32 cellular contexts compared by ENCODE assay signal in the genomic region with DNA sequence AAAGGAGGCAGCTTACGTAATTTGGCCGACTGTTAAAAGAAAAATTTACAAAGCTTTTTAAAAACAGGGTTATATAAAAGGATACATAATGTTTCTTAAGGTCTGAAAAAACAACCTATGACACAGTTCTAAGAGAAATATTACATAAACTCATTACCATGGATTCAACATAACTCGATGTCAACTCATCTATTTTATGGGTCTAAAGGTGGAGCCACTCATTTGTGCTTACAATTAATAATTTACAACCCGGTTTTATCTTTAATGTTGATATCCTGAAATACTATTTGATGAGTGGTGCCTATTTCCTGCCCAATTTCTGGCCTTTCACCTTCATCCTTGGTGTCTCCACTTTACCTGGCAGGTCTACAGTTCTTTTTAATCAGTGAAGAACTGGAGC.
"Had no signal": no experiment of that assay in that cellular context is flagged by ENCODE, and none has a peak within 500 bp of the region (broad histone marks: within the 10 kb centered on the region; RNA-seq: fewer than 3 reads in every experiment).

No MANE protein-coding gene starts in this region.

- H3K9ac ChIP-seq: KMS-11 had no signal

- H3K4me3 ChIP-seq: cardiac muscle cell, PC-9 had no signal

- H3K4me3 Mint-ChIP-seq: activated B cell treated with CpG ODN at 0.5 μM for 24 hours; activated CD4-positive, alpha-beta memory T cell treated with anti-CD3 and anti-CD28 coated beads for 36 hours; activated CD8-positive, alpha-beta memory T cell treated with anti-CD3 and anti-CD28 coated beads, Interleukin-2, amount 10 ng/mL, durations not matched to agents 7 days and 5 days; activated naive CD4-positive, alpha-beta T cell treated with anti-CD3 and anti-CD28 coated beads, Interleukin-2, amount 10 ng/mL, durations not matched to agents 7 days and 5 days; activated naive CD8-positive, alpha-beta T cell treated with anti-CD3 and anti-CD28 coated beads for 36 hours; central memory CD8-positive, alpha-beta T cell had no signal

- ATAC-seq: activated CD8-positive, alpha-beta memory T cell treated with anti-CD3 and anti-CD28 coated beads, Interleukin-2, amount 10 ng/mL, durations not matched to agents 7 days and 5 days had no signal

- H3K27me3 ChIP-seq: cardiac muscle cell had no signal

- H3K27me3 Mint-ChIP-seq: activated B cell treated with CpG ODN at 0.5 μM for 24 hours; activated CD4-positive, alpha-beta memory T cell treated with anti-CD3 and anti-CD28 coated beads for 36 hours; activated CD8-positive, alpha-beta memory T cell treated with anti-CD3 and anti-CD28 coated beads, Interleukin-2, amount 10 ng/mL, durations not matched to agents 7 days and 5 days; activated naive CD4-positive, alpha-beta T cell treated with anti-CD3 and anti-CD28 coated beads, Interleukin-2, amount 10 ng/mL, durations not matched to agents 7 days and 5 days; activated naive CD8-positive, alpha-beta T cell treated with anti-CD3 and anti-CD28 coated beads for 36 hours; central memory CD8-positive, alpha-beta T cell had no signal

- DNase-seq: activated B cell treated with CpG ODN at 0.5 μM for 24 hours; activated CD4-positive, alpha-beta memory T cell treated with anti-CD3 and anti-CD28 coated beads for 36 hours; activated CD4-positive, alpha-beta T cell treated with anti-CD3 and anti-CD28 coated beads for 4 hours; activated CD4-positive, alpha-beta T cell treated with anti-CD3 and anti-CD28 coated beads, Interleukin-2, amount 50 U/mL, for 1 hour; activated CD4-positive, CD25-positive, alpha-beta regulatory T cell treated with anti-CD3 and anti-CD28 coated beads, Interleukin-2, amount 50 U/mL, for 72 hours; activated CD8-positive, alpha-beta memory T cell treated with anti-CD3 and anti-CD28 coated beads for 24 hours; activated CD8-positive, alpha-beta memory T cell treated with anti-CD3 and anti-CD28 coated beads, Interleukin-2, amount 10 ng/mL, durations not matched to agents 7 days and 5 days; activated CD8-positive, alpha-beta memory T cell treated with anti-CD3 and anti-CD28 coated beads, Interleukin-2, amount 50 U/mL, for 48 hours; activated effector memory CD4-positive, alpha-beta T cell treated with Interleukin-2 at 50 U/mL for 16 hours; activated naive CD4-positive, alpha-beta T cell treated with anti-CD3 and anti-CD28 coated beads, Interleukin-2, amount 10 ng/mL, durations not matched to agents 7 days and 5 days; activated naive CD8-positive, alpha-beta T cell treated with anti-CD3 and anti-CD28 coated beads for 36 hours; activated T-cell treated with anti-CD3 and anti-CD28 coated beads, Interleukin-2, amount 50 U/mL, for 48 hours; amniotic stem cell; aorta; NCI-H1105; NCI-H1417 treated with DMSO at 0.1 percent for 48 hours; NCI-H187 treated with DMSO at 0.1 percent for 48 hours; NCI-H2081; NCI-H226; NCI-H446 treated with DMSO at 0.1 percent for 48 hours; NCI-H524; NCI-H69; PC-9; Right ventricle myocardium superior; SW 1271; T-helper 1 cell; T-helper 2 cell; T-helper 9 cell had no signal

- H3K4me2 ChIP-seq: KMS-11, PC-9 had no signal

- H3K4me1 Mint-ChIP-seq: activated B cell treated with CpG ODN at 0.5 μM for 24 hours; activated naive CD8-positive, alpha-beta T cell treated with anti-CD3 and anti-CD28 coated beads for 36 hours; central memory CD8-positive, alpha-beta T cell had no signal

- H3K27ac Mint-ChIP-seq: activated B cell treated with CpG ODN at 0.5 μM for 24 hours; activated CD4-positive, alpha-beta memory T cell treated with anti-CD3 and anti-CD28 coated beads for 36 hours; activated CD8-positive, alpha-beta memory T cell treated with anti-CD3 and anti-CD28 coated beads, Interleukin-2, amount 10 ng/mL, durations not matched to agents 7 days and 5 days; activated naive CD4-positive, alpha-beta T cell treated with anti-CD3 and anti-CD28 coated beads, Interleukin-2, amount 10 ng/mL, durations not matched to agents 7 days and 5 days; activated naive CD8-positive, alpha-beta T cell treated with anti-CD3 and anti-CD28 coated beads for 36 hours had no signal

- H3K9me3 Mint-ChIP-seq: activated B cell treated with CpG ODN at 0.5 μM for 24 hours; activated CD4-positive, alpha-beta memory T cell treated with anti-CD3 and anti-CD28 coated beads for 36 hours; activated naive CD4-positive, alpha-beta T cell treated with anti-CD3 and anti-CD28 coated beads, Interleukin-2, amount 10 ng/mL, durations not matched to agents 7 days and 5 days; activated naive CD8-positive, alpha-beta T cell treated with anti-CD3 and anti-CD28 coated beads for 36 hours; central memory CD8-positive, alpha-beta T cell had no signal

- H2AFZ ChIP-seq: PC-9 had no signal

- H3K36me3 Mint-ChIP-seq: activated CD8-positive, alpha-beta memory T cell treated with anti-CD3 and anti-CD28 coated beads, Interleukin-2, amount 10 ng/mL, durations not matched to agents 7 days and 5 days had no signal

- H3K27ac ChIP-seq: cardiac muscle cell, KMS-11, PC-9, VCaP had no signal
